1 cellular context compared by ENCODE assay signal in genomic region chr19:41706741-41707501, GRCh38.
TF ChIP-seq lines count a peak whose summit lies in the region.

No MANE protein-coding gene starts in this region.

TF ChIP-seq in H1, 55 proteins besides CTCF, POLR2A, EP300 and RAD21:
- TF ChIP-seq POLR2AphosphoS5 (IDR thresholded peaks at IDR 0.05; ENCODE audit: low read depth, low read length) (no peak), SUZ12 (IDR thresholded peaks at IDR 0.05; ENCODE audit: low read length) (no peak), TEAD4 (IDR thresholded peaks at IDR 0.05; ENCODE audit: low read depth, low read length) (no peak), CTBP2 (IDR thresholded peaks at IDR 0.05; ENCODE audit: borderline replicate concordance, insufficient read depth, insufficient read length, low read length) (no peak), JUN (IDR thresholded peaks at IDR 0.05; ENCODE audit: low read depth, low read length) (no peak), CEBPB (IDR thresholded peaks at IDR 0.05; ENCODE audit: low read depth, low read length) (no peak), KDM5A (IDR thresholded peaks at IDR 0.05; ENCODE audit: low read length) (no peak)
- TF ChIP-seq, protein P1, sequence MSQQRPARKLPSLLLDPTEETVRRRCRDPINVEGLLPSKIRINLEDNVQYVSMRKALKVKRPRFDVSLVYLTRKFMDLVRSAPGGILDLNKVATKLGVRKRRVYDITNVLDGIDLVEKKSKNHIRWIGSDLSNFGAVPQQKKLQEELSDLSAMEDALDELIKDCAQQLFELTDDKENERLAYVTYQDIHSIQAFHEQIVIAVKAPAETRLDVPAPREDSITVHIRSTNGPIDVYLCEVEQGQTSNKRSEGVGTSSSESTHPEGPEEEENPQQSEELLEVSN (IDR thresholded peaks at IDR 0.05): no peak
- TF ChIP-seq, protein P2, sequence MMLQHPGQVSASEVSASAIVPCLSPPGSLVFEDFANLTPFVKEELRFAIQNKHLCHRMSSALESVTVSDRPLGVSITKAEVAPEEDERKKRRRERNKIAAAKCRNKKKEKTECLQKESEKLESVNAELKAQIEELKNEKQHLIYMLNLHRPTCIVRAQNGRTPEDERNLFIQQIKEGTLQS (IDR thresholded peaks at IDR 0.05; ENCODE audit: insufficient read depth, low read depth, low read length): no peak
